34 cellular contexts compared by ENCODE assay signal in genomic region chr9:68827833-68828744, GRCh38.
"Had no signal": no experiment of that assay in that cellular context is flagged by ENCODE, and none has a peak within 500 bp of the region (broad histone marks: within the 10 kb centered on the region; RNA-seq: fewer than 3 reads in every experiment).

No MANE protein-coding gene starts in this region.

- H3K27ac Mint-ChIP-seq: activated CD8-positive, alpha-beta T cell treated with anti-CD3 and anti-CD28 coated beads, Interleukin-2, amount 10 ng/mL, durations not matched to agents 7 days and 5 days; activated naive CD4-positive, alpha-beta T cell treated with anti-CD3 and anti-CD28 coated beads, Interleukin-2, amount 50 U/mL, for 24 hours; activated T-cell treated with anti-CD3 and anti-CD28 coated beads, Interleukin-2, amount 50 U/mL, for 24 hours; activated T-helper 2 cell treated with anti-CD3 and anti-CD28 coated beads, Interferon-gamma antibody, Interleukin-2, Interleukin-4, amounts not matched to agents 10 μg/mL and 5 μg/mL and 100 μg/mL, durations not matched to agents 14 hours and 24 hours and 36 hours had no signal

- FAIRE-seq: astrocyte had no signal

- H3K27ac ChIP-seq: adrenal gland, body of pancreas, breast epithelium, SJCRH30, SK-N-MC, WERI-Rb-1 had no signal

- H3K36me3 Mint-ChIP-seq: activated naive CD4-positive, alpha-beta T cell treated with anti-CD3 and anti-CD28 coated beads, Interleukin-2, amount 50 U/mL, for 24 hours had no signal

- H3K27me3 Mint-ChIP-seq: activated naive CD4-positive, alpha-beta T cell treated with anti-CD3 and anti-CD28 coated beads, Interleukin-2, amount 50 U/mL, for 24 hours had no signal

- ATAC-seq: activated CD8-positive, alpha-beta T cell treated with anti-CD3 and anti-CD28 coated beads, Interleukin-2, amount 10 ng/mL, durations not matched to agents 7 days and 5 days; body of pancreas; Panc1 had no signal

- DNase-seq: activated CD4-positive, alpha-beta T cell treated with anti-CD3 and anti-CD28 coated beads for 1 hour; activated CD4-positive, alpha-beta T cell treated with anti-CD3 and anti-CD28 coated beads for 48 hours; activated CD4-positive, alpha-beta T cell treated with anti-CD3 and anti-CD28 coated beads, Interleukin-2, amount 50 U/mL, for 4 hours; activated CD4-positive, CD25-positive, alpha-beta regulatory T cell; activated CD8-positive, alpha-beta T cell treated with anti-CD3 and anti-CD28 coated beads, Interleukin-2, amount 10 ng/mL, durations not matched to agents 7 days and 5 days; activated gamma-delta T cell; activated naive CD4-positive, alpha-beta T cell treated with Interleukin-2 at 50 U/mL for 16 hours; activated T-cell treated with anti-CD3 and anti-CD28 coated beads, Interleukin-2, amount 50 U/mL, for 24 hours; adrenal gland; body of pancreas; caudate nucleus; Kasumi-1; KG1; MG63; MV-4-11; NCI-H1092 treated with DMSO at 0.1 percent for 48 hours; NCI-H1417; NCI-H146; NCI-H187; NCI-H2029 treated with DMSO at 0.1 percent for 48 hours; NCI-H2107; NCI-H2171; NCI-H510A; NCI-H526; SHP77; SJCRH30; T1000; WERI-Rb-1 had no signal

- H3K27me3 ChIP-seq: adrenal gland, body of pancreas, breast epithelium, MG63 had no signal

- H3K4me1 ChIP-seq: adrenal gland, breast epithelium, SJCRH30 had no signal

- H3K9me3 Mint-ChIP-seq: activated naive CD4-positive, alpha-beta T cell treated with anti-CD3 and anti-CD28 coated beads, Interleukin-2, amount 50 U/mL, for 24 hours; activated T-cell treated with anti-CD3 and anti-CD28 coated beads, Interleukin-2, amount 50 U/mL, for 24 hours; activated T-helper 2 cell treated with anti-CD3 and anti-CD28 coated beads, Interferon-gamma antibody, Interleukin-2, Interleukin-4, amounts not matched to agents 10 μg/mL and 5 μg/mL and 100 μg/mL, durations not matched to agents 14 hours and 24 hours and 36 hours had no signal

- H3K9me3 ChIP-seq: adrenal gland, body of pancreas, breast epithelium, MG63, SJCRH30 had no signal

- H3K4me1 Mint-ChIP-seq: activated naive CD4-positive, alpha-beta T cell treated with anti-CD3 and anti-CD28 coated beads, Interleukin-2, amount 50 U/mL, for 24 hours had no signal

- H3K4me3 ChIP-seq: adrenal gland, body of pancreas, breast epithelium, MG63, SJCRH30, SK-N-MC had no signal

- H3K4me3 Mint-ChIP-seq: activated CD8-positive, alpha-beta T cell treated with anti-CD3 and anti-CD28 coated beads, Interleukin-2, amount 10 ng/mL, durations not matched to agents 7 days and 5 days; activated naive CD4-positive, alpha-beta T cell treated with anti-CD3 and anti-CD28 coated beads, Interleukin-2, amount 50 U/mL, for 24 hours; activated T-cell treated with anti-CD3 and anti-CD28 coated beads, Interleukin-2, amount 50 U/mL, for 24 hours had no signal

- H3K36me3 ChIP-seq: adrenal gland, breast epithelium, MG63, SJCRH30, WERI-Rb-1 had no signal
